In genomic region chr2:73766349-73766748, GRCh38 we compare ENCODE assay signal across 10 cellular contexts. TPM values are rescaled to one million over a fixed set of nuclear protein-coding genes. Genes with fewer than 3 reads are reported as not detected.
"Had no signal": no experiment of that assay in that cellular context is flagged by ENCODE, and none has a peak within 500 bp of the region (broad histone marks: within the 10 kb centered on the region; RNA-seq: fewer than 3 reads in every experiment).

No MANE protein-coding gene starts in this region.

- H3K9me3 Mint-ChIP-seq: GM23338 had no signal

- H3K9ac ChIP-seq: KMS-11 had no signal

- ATAC-seq: GM23338 had no signal

- H3K27ac ChIP-seq: KMS-11 had no signal

- H3K27ac Mint-ChIP-seq: GM23338 had no signal

- H3K4me2 ChIP-seq: GM23338, KMS-11 had no signal

- H3K4me3 Mint-ChIP-seq: GM23338 had no signal

- FAIRE-seq: H1, HTR-8/SVneo had no signal

- H3K4me3 ChIP-seq: GM23338 had no signal

- H2AFZ ChIP-seq: GM23338 had no signal

- DNase-seq: H7, HCEC 1CT, Karpas-422, KBM-7 had no signal

- H3K4me1 Mint-ChIP-seq: GM23338 had no signal

RNA-seq across cellular contexts. Expression of gene C2orf78, which starts 17.6 kb away (rescaled TPM):
- total RNA-seq: H7, HT-29, LHCN-M2 had no signal
